ENCODE assay signal across 30 cellular contexts in genomic region chr15:97817266-97817890, GRCh38.
"Had no signal": no experiment of that assay in that cellular context is flagged by ENCODE, and none has a peak within 500 bp of the region (broad histone marks: within the 10 kb centered on the region; RNA-seq: fewer than 3 reads in every experiment).

No MANE protein-coding gene starts in this region.

- H3K27me3 ChIP-seq: ascending aorta, body of pancreas had no signal

- H3K27ac ChIP-seq: ascending aorta, body of pancreas, VCaP had no signal

- H3K36me3 ChIP-seq: ascending aorta had no signal

- H3K4me1 ChIP-seq: ascending aorta, body of pancreas had no signal

- DNase-seq: activated CD4-positive, alpha-beta T cell treated with anti-CD3 and anti-CD28 coated beads for 36 hours; activated CD4-positive, alpha-beta T cell treated with anti-CD3 and anti-CD28 coated beads, Interleukin-2, amount 50 U/mL, for 4 hours; activated CD4-positive, CD25-positive, alpha-beta regulatory T cell; activated CD8-positive, alpha-beta memory T cell treated with anti-CD3 and anti-CD28 coated beads, Interleukin-2, amount 50 U/mL, for 48 hours; activated CD8-positive, alpha-beta T cell treated with anti-CD3 and anti-CD28 coated beads, Interleukin-2, amount 10 ng/mL, durations not matched to agents 7 days and 5 days; activated effector memory CD4-positive, alpha-beta T cell treated with Interleukin-2 at 50 U/mL for 16 hours; activated naive CD4-positive, alpha-beta T cell treated with Interleukin-2 at 50 U/mL for 16 hours; activated naive CD8-positive, alpha-beta T cell treated with anti-CD3 and anti-CD28 coated beads, Interleukin-2, amount 50 U/mL, for 24 hours; activated T-cell treated with anti-CD3 and anti-CD28 coated beads, Interleukin-2, amount 50 U/mL, for 1 hour; amniotic stem cell; body of pancreas; central memory CD4-positive, alpha-beta T cell; KG1; MV-4-11; NCI-H1092 treated with DMSO at 0.1 percent for 48 hours; NCI-H1417 treated with DMSO at 0.1 percent for 48 hours; NCI-H1694; NCI-H2029; NCI-H345; NCI-H510A; NCI-H526 treated with DMSO at 0.1 percent for 48 hours; NCI-H82; NK-92 treated with Interleukin-12 subunit alpha and Interleukin-12 subunit beta, amount 100 ng/mL, for 24 hours; PC-3; SIG-M5; T-cell; T-helper 2 cell had no signal

- H3K9me3 ChIP-seq: ascending aorta, body of pancreas had no signal

- H3K4me3 ChIP-seq: ascending aorta, body of pancreas had no signal

- ATAC-seq: activated CD4-positive, alpha-beta T cell treated with anti-CD3 and anti-CD28 coated beads for 36 hours; activated CD8-positive, alpha-beta T cell treated with anti-CD3 and anti-CD28 coated beads, Interleukin-2, amount 10 ng/mL, durations not matched to agents 7 days and 5 days; activated naive CD4-positive, alpha-beta T cell treated with anti-CD3 and anti-CD28 coated beads, Interleukin-2, amount 50 U/mL, for 72 hours; activated naive CD8-positive, alpha-beta T cell treated with anti-CD3 and anti-CD28 coated beads, Interleukin-2, amount 50 U/mL, for 24 hours; body of pancreas; PC-3; T-cell had no signal
